9 cellular contexts compared by ENCODE assay signal in genomic region chrX:128781506-128781905, GRCh38.
DNase-seq lines count a peak whose midpoint lies in the region; ATAC-seq and TF ChIP-seq lines count a peak whose summit lies in the region.
"Had no signal": no experiment of that assay in that cellular context is flagged by ENCODE, and none has a peak within 500 bp of the region (broad histone marks: within the 10 kb centered on the region; RNA-seq: fewer than 3 reads in every experiment).

No MANE protein-coding gene starts in this region.

- H3K4me1 Mint-ChIP-seq in activated naive CD8-positive, alpha-beta T cell treated with anti-CD3 and anti-CD28 coated beads, Interleukin-2, amount 10 ng/mL, durations not matched to agents 7 days and 5 days: peaks cover 3% of the 10 kb centered on the region

- H3K9me3 Mint-ChIP-seq in activated naive CD8-positive, alpha-beta T cell treated with anti-CD3 and anti-CD28 coated beads, Interleukin-2, amount 10 ng/mL, durations not matched to agents 7 days and 5 days: no peaks in the 10 kb centered on the region

- H3K4me3 Mint-ChIP-seq in activated naive CD8-positive, alpha-beta T cell treated with anti-CD3 and anti-CD28 coated beads, Interleukin-2, amount 10 ng/mL, durations not matched to agents 7 days and 5 days: no peak overlapping the region
- H3K4me3 Mint-ChIP-seq: T-helper 1 cell treated with Interleukin-12 subunit alpha and Interleukin-12 subunit beta and Interleukin-4 antibody, amounts not matched to agents 30 μg/mL and 1 μg/mL, for 36 hours had no signal

- no peaks in the 10 kb centered on the region for H3K79me2 ChIP-seq in MM.1S (ENCODE audit: low read length)
- H3K79me2 ChIP-seq in osteoblast (ENCODE audit: insufficient read depth, low read length): no peaks in the 10 kb centered on the region

- H3K27me3 Mint-ChIP-seq in activated naive CD8-positive, alpha-beta T cell treated with anti-CD3 and anti-CD28 coated beads, Interleukin-2, amount 10 ng/mL, durations not matched to agents 7 days and 5 days: no peaks in the 10 kb centered on the region

- H3K4me1 ChIP-seq in MM.1S (ENCODE audit: low read length) (no peaks in the 10 kb centered on the region), osteoblast (ENCODE audit: insufficient read depth, low read length) (no peaks in the 10 kb centered on the region)

- H3K36me3 Mint-ChIP-seq in activated naive CD8-positive, alpha-beta T cell treated with anti-CD3 and anti-CD28 coated beads, Interleukin-2, amount 10 ng/mL, durations not matched to agents 7 days and 5 days: no peaks in the 10 kb centered on the region

- POLR2A ChIA-PET in activated naive CD8-positive, alpha-beta T cell treated with anti-CD3 and anti-CD28 coated beads, Interleukin-2, amount 10 ng/mL, durations not matched to agents 7 days and 5 days (lab: Charles Lee): no interaction called here

- H4K20me1 ChIP-seq in MM.1S (ENCODE audit: insufficient read depth, low read length) (no peaks in the 10 kb centered on the region), osteoblast (ENCODE audit: insufficient read depth, low read length) (no peaks in the 10 kb centered on the region)

- H3K4me2 ChIP-seq in MM.1S (ENCODE audit: low read depth, low read length): no peak overlapping the region
- no peak overlapping the region for H3K4me2 ChIP-seq in osteoblast (ENCODE audit: insufficient read depth, low read length)

- H3K27me3 ChIP-seq in MM.1S (replicated peaks; ENCODE audit: insufficient read depth, low read length): no peaks in the 10 kb centered on the region
- no peaks in the 10 kb centered on the region for H3K27me3 ChIP-seq in osteoblast (ENCODE audit: insufficient read depth, low read length)

- no peak overlapping the region for H3K9ac ChIP-seq in MM.1S (ENCODE audit: low read length)

- H3K36me3 ChIP-seq in MM.1S (replicated peaks; ENCODE audit: insufficient read depth, low read length): no peaks in the 10 kb centered on the region
- H3K36me3 ChIP-seq in osteoblast (ENCODE audit: insufficient read depth, low read length): no peaks in the 10 kb centered on the region

- TF ChIP-seq CTCF in MM.1S (IDR thresholded peaks at IDR 0.05; ENCODE audit: low read length): peak; percentile 38
- TF ChIP-seq CTCF in osteoblast (IDR thresholded peaks at IDR 0.05; ENCODE audit: extremely low read depth, low read depth, low read length): no peak

- H2AFZ ChIP-seq in MM.1S (ENCODE audit: low read length) (no peak overlapping the region), osteoblast (ENCODE audit: low read length) (no peak overlapping the region)

- no peak overlapping the region for H3K4me3 ChIP-seq in MM.1S (ENCODE audit: low read length)
- no peak overlapping the region for H3K4me3 ChIP-seq in osteoblast (ENCODE audit: insufficient read depth, low read length)

- no peak overlapping the region for H3K27ac ChIP-seq in MM.1S (ENCODE audit: low read length)
- H3K27ac ChIP-seq in osteoblast (ENCODE audit: low read depth, low read length): no peak overlapping the region

- H3K9me2 ChIP-seq in MM.1S (replicated peaks; ENCODE audit: insufficient read depth, low read length): no peaks in the 10 kb centered on the region

- no peaks in the 10 kb centered on the region for H3K9me3 ChIP-seq in MM.1S (replicated peaks; ENCODE audit: insufficient read depth, low read length)
- no peaks in the 10 kb centered on the region for H3K9me3 ChIP-seq in osteoblast (ENCODE audit: low read depth, low read length)

- H3F3A ChIP-seq in MM.1S (ENCODE audit: insufficient read depth, low read length): no peaks in the 10 kb centered on the region

- no peak overlapping the region for H3K27ac Mint-ChIP-seq in activated naive CD8-positive, alpha-beta T cell treated with anti-CD3 and anti-CD28 coated beads, Interleukin-2, amount 10 ng/mL, durations not matched to agents 7 days and 5 days
- H3K27ac Mint-ChIP-seq: T-helper 1 cell treated with Interleukin-12 subunit alpha and Interleukin-12 subunit beta and Interleukin-4 antibody, amounts not matched to agents 30 μg/mL and 1 μg/mL, for 36 hours had no signal

- DNase-seq in activated CD4-positive, CD25-positive, alpha-beta regulatory T cell treated with anti-CD3 and anti-CD28 coated beads, Interleukin-2, amount 50 U/mL, for 72 hours: peak; percentile 30
- DNase-seq in MM.1S (peak; percentile 43), osteoblast (ENCODE audit: insufficient read length, low spot score, missing footprints) (peak; percentile 60), superior temporal gyrus (ENCODE audit: extremely low spot score) (no peak)
- no peak for DNase-seq in activated naive CD8-positive, alpha-beta T cell treated with anti-CD3 and anti-CD28 coated beads, Interleukin-2, amount 10 ng/mL, durations not matched to agents 7 days and 5 days

- ATAC-seq in activated CD4-positive, CD25-positive, alpha-beta regulatory T cell treated with anti-CD3 and anti-CD28 coated beads, Interleukin-2, amount 50 U/mL, for 24 hours: no peak
- ATAC-seq in activated naive CD8-positive, alpha-beta T cell treated with anti-CD3 and anti-CD28 coated beads, Interleukin-2, amount 10 ng/mL, durations not matched to agents 7 days and 5 days (ENCODE audit: low read depth): peak; percentile 60
- ATAC-seq in HG02884 (IDR thresholded peaks at IDR 0.05; ENCODE audit: unreplicated experiment) (no peak), HG03442 (IDR thresholded peaks at IDR 0.05; ENCODE audit: unreplicated experiment) (no peak)

Comparison
In these comparisons a context has a peak if more than half of its experiments do, and no peak if none do; other contexts are left out.
1. DNase-seq: peak in activated CD4-positive, CD25-positive, alpha-beta regulatory T cell treated with anti-CD3 and anti-CD28 coated beads, Interleukin-2, amount 50 U/mL, for 72 hours (single experiment), MM.1S (single experiment) and osteoblast (single experiment); none in activated naive CD8-positive, alpha-beta T cell treated with anti-CD3 and anti-CD28 coated beads, Interleukin-2, amount 10 ng/mL, durations not matched to agents 7 days and 5 days (single experiment) and superior temporal gyrus (single experiment).